ENCODE assay signal across 16 cellular contexts in the genomic region with DNA sequence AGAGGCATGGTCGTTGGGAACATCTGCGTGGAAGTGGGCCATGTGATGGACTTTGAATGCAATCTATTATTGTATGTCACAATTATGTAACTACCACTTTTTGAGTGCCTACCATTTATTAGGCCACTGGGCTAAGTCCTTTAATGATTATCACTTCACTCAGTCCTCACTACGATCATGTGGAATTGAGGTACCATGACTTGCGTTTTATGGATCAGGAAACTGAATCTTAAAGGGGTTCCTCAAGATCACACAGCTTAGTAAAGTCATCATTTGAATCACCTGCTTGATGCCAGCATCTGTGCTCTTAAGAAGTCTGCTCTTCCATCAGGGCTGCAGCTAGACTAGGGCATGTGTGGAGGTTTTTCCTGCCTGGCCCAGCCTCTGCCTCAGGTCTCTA.
DNase-seq lines count a peak whose midpoint lies in the region; ATAC-seq, FAIRE-seq and TF ChIP-seq lines count a peak whose summit lies in the region.
"Had no signal": no experiment of that assay in that cellular context is flagged by ENCODE, and none has a peak within 500 bp of the region (broad histone marks: within the 10 kb centered on the region; RNA-seq: fewer than 3 reads in every experiment).

No MANE protein-coding gene starts in this region.

- no peaks in the 10 kb centered on the region for H3K79me2 ChIP-seq in HepG2 (ENCODE audit: insufficient read depth, low read length)

- TF ChIP-seq POLR2A in HepG2 (IDR thresholded peaks at IDR 0.05; ENCODE audit: insufficient read depth in 1 of 2, low read depth in 2 of 2, low read length in 2 of 2) (no peak), right lobe of liver (IDR thresholded peaks at IDR 0.05) (no peak)

- H4K20me1 ChIP-seq in HepG2 (ENCODE audit: insufficient read depth, low read length) = no peaks in the 10 kb centered on the region

- TF ChIP-seq EP300 in HepG2 (IDR thresholded peaks at IDR 0.05; ENCODE audit: low read depth in 2 of 2, low read length in 2 of 2) (no peak), HepG2 (CRISPR knock-in tag; IDR thresholded peaks at IDR 0.05; ENCODE audit: borderline replicate concordance) (no peak)

- no peak for FAIRE-seq in HepG2 (lab: Jason Lieb, UNC)
- FAIRE-seq: GM12892 had no signal

- no peaks in the 10 kb centered on the region; a peak in 1 of 5 replicates for H3K27me3 ChIP-seq in HepG2 (ENCODE audit: control insufficient read depth in 1 of 2, insufficient read depth in 2 of 2, low read length in 2 of 2)
- H3K27me3 ChIP-seq in right lobe of liver = no peaks in the 10 kb centered on the region

- ATAC-seq in HepG2 (no peak), right lobe of liver (no peak)
- no peak for ATAC-seq in stimulated activated effector memory CD8-positive, alpha-beta T cell treated with anti-CD3 and anti-CD28 coated beads, Interleukin-12 subunit alpha, Interleukin-12 subunit beta, amount 100 ng/mL, for 72 hours

- WGBS in HepG2 (ENCODE audit: low lambda C conversion rate) = 22% methylated on average over 4 of the region's 4 CpGs
- 53% methylated on average over 4 of the region's 4 CpGs for WGBS in right lobe of liver (ENCODE audit: insufficient coverage, low coverage, low lambda C conversion rate, missing lambda C conversion rate)

- H3K4me3 ChIP-seq in HepG2 (replicated peaks in 1 of 3; ENCODE audit: insufficient read depth in 1 of 3, low read depth in 2 of 3, low read length in 3 of 3) = no peak overlapping the region
- no peak overlapping the region for H3K4me3 ChIP-seq in right lobe of liver

- no peak overlapping the region for H2AFZ ChIP-seq in HepG2 (ENCODE audit: low read length)

- no peak overlapping the region for H3K4me2 ChIP-seq in HepG2 (ENCODE audit: low read depth, low read length)
- H3K4me2 ChIP-seq: KMS-11 had no signal

- H3K36me3 ChIP-seq in HepG2 (replicated peaks in 1 of 2; ENCODE audit: control insufficient read depth in 1 of 2, insufficient read depth in 2 of 2, low read length in 2 of 2) (no peaks in the 10 kb centered on the region), right lobe of liver (no peaks in the 10 kb centered on the region)

- peak overlapping the region; percentile 45 for H3K4me3 Mint-ChIP-seq in activated CD4-positive, alpha-beta T cell treated with anti-CD3 and anti-CD28 coated beads, Interleukin-2, amount 10 ng/mL, durations not matched to agents 7 days and 5 days
- H3K4me3 Mint-ChIP-seq in activated T-helper 2 cell treated with anti-CD3 and anti-CD28 coated beads, Interferon-gamma antibody, Interleukin-2, Interleukin-4, amounts not matched to agents 10 μg/mL and 5 μg/mL and 100 μg/mL, durations not matched to agents 14 hours and 24 hours and 36 hours (ENCODE audit: low read depth) = peak overlapping the region; percentile 42
- peak overlapping the region; percentile 37 for H3K4me3 Mint-ChIP-seq in stimulated activated effector memory CD8-positive, alpha-beta T cell treated with anti-CD3 and anti-CD28 coated beads, Interleukin-12 subunit alpha, Interleukin-12 subunit beta, amount 100 ng/mL, for 72 hours

- CTCF ChIA-PET in activated CD4-positive, alpha-beta T cell treated with anti-CD3 and anti-CD28 coated beads, Interleukin-2, amount 10 ng/mL, durations not matched to agents 7 days and 5 days (lab: Charles Lee) = no interaction called here
- CTCF ChIA-PET in HepG2 (lab: Yijun Ruan, JAX; ENCODE audit: low intra/inter-chr PET ratio, low total read pairs) = no interaction called here

- H3K36me3 Mint-ChIP-seq in activated CD4-positive, alpha-beta T cell treated with anti-CD3 and anti-CD28 coated beads, Interleukin-2, amount 10 ng/mL, durations not matched to agents 7 days and 5 days (ENCODE audit: low read depth) = no peaks in the 10 kb centered on the region
- no peaks in the 10 kb centered on the region for H3K36me3 Mint-ChIP-seq in activated T-helper 2 cell treated with anti-CD3 and anti-CD28 coated beads, Interferon-gamma antibody, Interleukin-2, Interleukin-4, amounts not matched to agents 10 μg/mL and 5 μg/mL and 100 μg/mL, durations not matched to agents 14 hours and 24 hours and 36 hours (ENCODE audit: low read depth)
- H3K36me3 Mint-ChIP-seq in stimulated activated effector memory CD8-positive, alpha-beta T cell treated with anti-CD3 and anti-CD28 coated beads, Interleukin-12 subunit alpha, Interleukin-12 subunit beta, amount 100 ng/mL, for 72 hours = peaks cover 19% of the 10 kb centered on the region

- no peak overlapping the region for H3K9ac ChIP-seq in HepG2 (ENCODE audit: insufficient read depth, low read depth, low read length)
- H3K9ac ChIP-seq: KMS-11 had no signal

- BruUV-seq in HepG2 (replicated peaks; lab: Mats Ljungman, UMichigan) = no TSS peak

- no peaks in the 10 kb centered on the region for H3K4me1 Mint-ChIP-seq in activated CD4-positive, alpha-beta T cell treated with anti-CD3 and anti-CD28 coated beads, Interleukin-2, amount 10 ng/mL, durations not matched to agents 7 days and 5 days
- no peaks in the 10 kb centered on the region for H3K4me1 Mint-ChIP-seq in activated T-helper 2 cell treated with anti-CD3 and anti-CD28 coated beads, Interferon-gamma antibody, Interleukin-2, Interleukin-4, amounts not matched to agents 10 μg/mL and 5 μg/mL and 100 μg/mL, durations not matched to agents 14 hours and 24 hours and 36 hours (ENCODE audit: low read depth)
- H3K4me1 Mint-ChIP-seq in stimulated activated effector memory CD8-positive, alpha-beta T cell treated with anti-CD3 and anti-CD28 coated beads, Interleukin-12 subunit alpha, Interleukin-12 subunit beta, amount 100 ng/mL, for 72 hours = no peaks in the 10 kb centered on the region

- H3K4me1 ChIP-seq in HepG2 (ENCODE audit: insufficient read depth, low read length) (no peaks in the 10 kb centered on the region), right lobe of liver (no peaks in the 10 kb centered on the region)

- intact Hi-C loops in HepG2 (cut with micrococcal nuclease; ENCODE audit: unreplicated experiment) = no loop called here
- intact Hi-C loops in right lobe of liver (cut with DNase I) = no loop called here
- intact Hi-C loops in activated T-helper 2 cell treated with anti-CD3 and anti-CD28 coated beads, Interferon-gamma antibody, Interleukin-2, Interleukin-4, amounts not matched to agents 10 μg/mL and 5 μg/mL and 100 μg/mL, durations not matched to agents 14 hours and 24 hours and 36 hours (cut with micrococcal nuclease) = no loop called here

- H3K9me3 ChIP-seq in HepG2 (ENCODE audit: low read length) (no peaks in the 10 kb centered on the region), right lobe of liver (no peaks in the 10 kb centered on the region)

- no peak for TF ChIP-seq RAD21 in HepG2 (CRISPR knock-in tag; IDR thresholded peaks at IDR 0.05)

- no peak for TF ChIP-seq CTCF in HepG2 (CRISPR knock-in tag; IDR thresholded peaks at IDR 0.05)
- TF ChIP-seq CTCF in right lobe of liver (IDR thresholded peaks at IDR 0.05) = no peak

- no peak overlapping the region for H3K27ac ChIP-seq in HepG2 (ENCODE audit: extremely low read length, insufficient read depth, low read length)
- H3K27ac ChIP-seq in right lobe of liver = no peak overlapping the region
- H3K27ac ChIP-seq: KMS-11 had no signal

- H3K27ac Mint-ChIP-seq in activated CD4-positive, alpha-beta T cell treated with anti-CD3 and anti-CD28 coated beads, Interleukin-2, amount 10 ng/mL, durations not matched to agents 7 days and 5 days = no peak overlapping the region
- no peak overlapping the region for H3K27ac Mint-ChIP-seq in activated T-helper 2 cell treated with anti-CD3 and anti-CD28 coated beads, Interferon-gamma antibody, Interleukin-2, Interleukin-4, amounts not matched to agents 10 μg/mL and 5 μg/mL and 100 μg/mL, durations not matched to agents 14 hours and 24 hours and 36 hours
- peak overlapping the region; percentile 81 for H3K27ac Mint-ChIP-seq in stimulated activated effector memory CD8-positive, alpha-beta T cell treated with anti-CD3 and anti-CD28 coated beads, Interleukin-12 subunit alpha, Interleukin-12 subunit beta, amount 100 ng/mL, for 72 hours

- no peaks in the 10 kb centered on the region for H3K9me3 Mint-ChIP-seq in activated CD4-positive, alpha-beta T cell treated with anti-CD3 and anti-CD28 coated beads, Interleukin-2, amount 10 ng/mL, durations not matched to agents 7 days and 5 days
- H3K9me3 Mint-ChIP-seq in activated T-helper 2 cell treated with anti-CD3 and anti-CD28 coated beads, Interferon-gamma antibody, Interleukin-2, Interleukin-4, amounts not matched to agents 10 μg/mL and 5 μg/mL and 100 μg/mL, durations not matched to agents 14 hours and 24 hours and 36 hours = no peaks in the 10 kb centered on the region
- H3K9me3 Mint-ChIP-seq in stimulated activated effector memory CD8-positive, alpha-beta T cell treated with anti-CD3 and anti-CD28 coated beads, Interleukin-12 subunit alpha, Interleukin-12 subunit beta, amount 100 ng/mL, for 72 hours = no peaks in the 10 kb centered on the region

- DNase-seq in activated CD4-positive, alpha-beta T cell treated with anti-CD3 and anti-CD28 coated beads, Interleukin-2, amount 10 ng/mL, durations not matched to agents 7 days and 5 days = no peak
- DNase-seq in activated CD4-positive, alpha-beta T cell treated with anti-CD3 and anti-CD28 coated beads for 1 hour = no peak
- DNase-seq in HepG2 (ENCODE audit: low spot score) (no peak), right lobe of liver (no peak), COLO668 (lab: John Stamatoyannopoulos, UW; ENCODE audit: unreplicated experiment) (no peak), NCI-H2081 (lab: John Stamatoyannopoulos, UW) (no peak)
- DNase-seq in activated T-helper 2 cell treated with anti-CD3 and anti-CD28 coated beads, Interferon-gamma antibody, Interleukin-2, Interleukin-4, amounts not matched to agents 10 μg/mL and 5 μg/mL and 100 μg/mL, durations not matched to agents 14 hours and 24 hours and 36 hours (ENCODE audit: low spot score) = no peak
- DNase-seq in stimulated activated effector memory CD8-positive, alpha-beta T cell treated with anti-CD3 and anti-CD28 coated beads, Interleukin-12 subunit alpha, Interleukin-12 subunit beta, amount 100 ng/mL, for 72 hours (ENCODE audit: low spot score in 2 of 2) = no peak
- DNase-seq: C1 segment of cervical spinal cord, DMS 273 treated with DMSO at 0.1 percent for 48 hours, NCI-H1092, NCI-H1694, NCI-H226, NCI-H524 treated with DMSO at 0.1 percent for 48 hours had no signal

- H3K27me3 Mint-ChIP-seq in activated CD4-positive, alpha-beta T cell treated with anti-CD3 and anti-CD28 coated beads, Interleukin-2, amount 10 ng/mL, durations not matched to agents 7 days and 5 days = no peaks in the 10 kb centered on the region
- H3K27me3 Mint-ChIP-seq in activated T-helper 2 cell treated with anti-CD3 and anti-CD28 coated beads, Interferon-gamma antibody, Interleukin-2, Interleukin-4, amounts not matched to agents 10 μg/mL and 5 μg/mL and 100 μg/mL, durations not matched to agents 14 hours and 24 hours and 36 hours (ENCODE audit: low read depth) = no peaks in the 10 kb centered on the region

- POLR2A ChIA-PET in activated CD4-positive, alpha-beta T cell treated with anti-CD3 and anti-CD28 coated beads, Interleukin-2, amount 10 ng/mL, durations not matched to agents 7 days and 5 days (lab: Charles Lee) = no interaction called here
- POLR2A ChIA-PET in HepG2 (lab: Yijun Ruan, JAX) = no interaction called here

- in situ Hi-C loops in HepG2 (cut with HindIII; ENCODE audit: extremely low pct_ligation_motif_present, low pct_unique_long_range_greater_than_20kb) = no loop called here

TF ChIP-seq in HepG2, 621 proteins besides CTCF, POLR2A, EP300 and RAD21:
- TF ChIP-seq NFE2L2 (IDR thresholded peaks at IDR 0.05; ENCODE audit: low read length) (peak; percentile 80), ZMYM4 (CRISPR knock-in tag; IDR thresholded peaks at IDR 0.05) (no peak)
